23 cellular contexts compared by ENCODE assay signal in the genomic region with DNA sequence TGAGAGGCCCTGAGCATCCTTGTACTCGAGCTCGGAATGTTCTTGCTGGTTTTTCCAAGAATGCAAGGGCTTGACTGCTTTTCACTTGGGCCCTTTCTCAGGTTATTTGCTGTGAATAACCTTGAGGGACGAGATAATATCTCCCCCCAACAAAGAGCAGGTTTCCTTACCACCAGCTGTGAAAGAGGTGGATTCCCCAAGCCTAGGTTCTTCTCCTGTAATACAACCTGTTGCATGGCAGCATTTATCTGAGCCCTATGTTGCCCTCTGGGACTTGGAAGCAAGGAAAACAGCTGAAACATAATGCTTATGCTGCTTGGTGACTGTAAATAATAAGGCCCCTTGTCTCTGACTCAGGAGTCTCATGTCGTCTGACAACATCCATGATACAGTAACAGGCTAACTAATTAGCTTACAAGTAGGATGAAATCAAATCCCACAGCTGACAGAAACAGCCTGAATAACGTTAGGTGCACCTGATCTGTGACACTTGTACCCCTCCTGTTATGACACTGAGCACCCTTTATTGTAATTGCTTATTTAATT. TPM values are rescaled to one million over a fixed set of nuclear protein-coding genes. Genes with fewer than 3 reads are reported as not detected.
DNase-seq lines count a peak whose midpoint lies in the region; ATAC-seq, FAIRE-seq and TF ChIP-seq lines count a peak whose summit lies in the region.
"Had no signal": no experiment of that assay in that cellular context is flagged by ENCODE, and none has a peak within 500 bp of the region (broad histone marks: within the 10 kb centered on the region; RNA-seq: fewer than 3 reads in every experiment).

No MANE protein-coding gene starts in this region.

- TF ChIP-seq EP300 in HepG2 (IDR thresholded peaks at IDR 0.05; ENCODE audit: low read depth in 2 of 2, low read length in 2 of 2) (no peak), HepG2 (CRISPR knock-in tag; IDR thresholded peaks at IDR 0.05; ENCODE audit: borderline replicate concordance) (no peak)

- no peak for ATAC-seq in HepG2
- ATAC-seq in right lobe of liver: no peak
- no peak for ATAC-seq in GM19328 (IDR thresholded peaks at IDR 0.05; ENCODE audit: unreplicated experiment)
- ATAC-seq: A549; CD8-positive, alpha-beta T cell; SK-N-SH treated with all-trans-retinoic acid at 6 μM for 48 hours; T-cell had no signal

- H3K4me3 ChIP-seq in HepG2 (replicated peaks in 1 of 3; ENCODE audit: insufficient read depth in 1 of 3, low read depth in 2 of 3, low read length in 3 of 3) (no peak overlapping the region), right lobe of liver (no peak overlapping the region), esophagus squamous epithelium (no peak overlapping the region), MG63 (no peak overlapping the region)
- H3K4me3 ChIP-seq: A549, GM23248, HAP-1 had no signal

- CTCF ChIA-PET in HepG2 (lab: Yijun Ruan, JAX; ENCODE audit: low intra/inter-chr PET ratio, low total read pairs): no interaction called here

- DNase-seq in HepG2 (ENCODE audit: low spot score): no peak
- DNase-seq in right lobe of liver: no peak
- peak; percentile 29 for DNase-seq in SK-MEL-5 (ENCODE audit: low read depth, low spot score)
- no peak for DNase-seq in esophagus squamous epithelium (lab: John Stamatoyannopoulos, UW)
- DNase-seq in MG63: no peak
- DNase-seq: Calu3; CD8-positive, alpha-beta T cell; GM23248; Kasumi-1; NCI-H1092 treated with DMSO at 0.1 percent for 48 hours; NCI-H1694 treated with DMSO at 0.1 percent for 48 hours; NCI-H2107; NCI-H526; OCI-M1; Right ventricle myocardium superior; T-cell had no signal

- in situ Hi-C loops in HepG2 (cut with HindIII; ENCODE audit: extremely low pct_ligation_motif_present, low pct_unique_long_range_greater_than_20kb): loop anchor here (25.0 kb wide), 1 partner anchor 464 kb away; no protein-coding TSS in a partner anchor
- in situ Hi-C loops in SK-MEL-5 (cut with HindIII; ENCODE audit: low pct_unique_long_range_greater_than_20kb, low sequenced_read_pairs): no loop called here

- intact Hi-C loops in HepG2 (cut with micrococcal nuclease; ENCODE audit: unreplicated experiment) (loop anchor here (10.0 kb wide), 1 partner anchor 172 kb away; no protein-coding TSS in a partner anchor), right lobe of liver (cut with DNase I) (loop anchor here in 1 of 2 donors (10.0 kb wide), 1 partner anchor 242 kb away; no protein-coding TSS in a partner anchor), esophagus squamous epithelium (cut with DNase I) (loop anchor here (10.0 kb wide), 3 partner anchors 72 to 342 kb away; a partner anchor contains a TSS)

- no peaks in the 10 kb centered on the region for H4K20me1 ChIP-seq in HepG2 (ENCODE audit: insufficient read depth, low read length)

- no peak overlapping the region for H3K4me2 ChIP-seq in HepG2 (ENCODE audit: low read depth, low read length)
- H3K4me2 ChIP-seq: A549 had no signal

- TF ChIP-seq RAD21 in HepG2 (CRISPR knock-in tag; IDR thresholded peaks at IDR 0.05): no peak

- POLR2A ChIA-PET in HepG2 (lab: Yijun Ruan, JAX): no interaction called here

- no peaks in the 10 kb centered on the region for H3K36me3 ChIP-seq in HepG2 (replicated peaks in 1 of 2; ENCODE audit: control insufficient read depth in 1 of 2, insufficient read depth in 2 of 2, low read length in 2 of 2)
- no peaks in the 10 kb centered on the region for H3K36me3 ChIP-seq in right lobe of liver
- H3K36me3 ChIP-seq in KOPT-K1 (ENCODE audit: insufficient read depth, low read length): no peaks in the 10 kb centered on the region
- no peaks in the 10 kb centered on the region for H3K36me3 ChIP-seq in esophagus squamous epithelium
- no peaks in the 10 kb centered on the region for H3K36me3 ChIP-seq in MG63
- H3K36me3 ChIP-seq: HAP-1 had no signal

- no TSS peak for BruUV-seq in HepG2 (replicated peaks; lab: Mats Ljungman, UMichigan)

- peak overlapping the region; percentile 11 for H2AFZ ChIP-seq in HepG2 (ENCODE audit: low read length)
- H2AFZ ChIP-seq: GM23248 had no signal

- WGBS in HepG2 (ENCODE audit: low lambda C conversion rate): 57% methylated on average over 5 of the region's 5 CpGs
- WGBS in right lobe of liver (ENCODE audit: insufficient coverage, low coverage, low lambda C conversion rate, missing lambda C conversion rate): 56% methylated on average over 5 of the region's 5 CpGs
- WGBS in esophagus squamous epithelium, 2 donors: 80 to 82% methylated on average over 5 of the region's 5 CpGs

- no peak for FAIRE-seq in HepG2 (lab: Jason Lieb, UNC)
- FAIRE-seq: A549, HTR-8/SVneo had no signal

- H3K9ac ChIP-seq in HepG2 (ENCODE audit: insufficient read depth, low read depth, low read length): no peak overlapping the region
- H3K9ac ChIP-seq: GM23248 had no signal

- TF ChIP-seq CTCF in HepG2 (CRISPR knock-in tag; IDR thresholded peaks at IDR 0.05) (no peak), right lobe of liver (IDR thresholded peaks at IDR 0.05) (no peak), esophagus squamous epithelium (IDR thresholded peaks at IDR 0.05) (no peak)

- no peaks in the 10 kb centered on the region for H3K79me2 ChIP-seq in HepG2 (ENCODE audit: insufficient read depth, low read length)

- no peaks in the 10 kb centered on the region for H3K9me3 ChIP-seq in HepG2 (ENCODE audit: low read length)
- no peaks in the 10 kb centered on the region for H3K9me3 ChIP-seq in right lobe of liver
- H3K9me3 ChIP-seq in KOPT-K1 (ENCODE audit: insufficient read depth, low read length, poor library complexity, severe bottlenecking): no peaks in the 10 kb centered on the region
- no peaks in the 10 kb centered on the region for H3K9me3 ChIP-seq in esophagus squamous epithelium
- no peaks in the 10 kb centered on the region for H3K9me3 ChIP-seq in MG63
- H3K9me3 ChIP-seq: A549, HAP-1 had no signal

- H3K27ac ChIP-seq in HepG2 (ENCODE audit: extremely low read length, insufficient read depth, low read length) (no peak overlapping the region), right lobe of liver (no peak overlapping the region), KOPT-K1 (ENCODE audit: low read depth, low read length, poor library complexity, severe bottlenecking) (peak overlapping the region; percentile 98), esophagus squamous epithelium (peak overlapping the region in 2 of 4 donors; percentile 26 to 91)
- H3K27ac ChIP-seq: A549, GM23248, HL-60 had no signal

- TF ChIP-seq POLR2A in HepG2 (IDR thresholded peaks at IDR 0.05; ENCODE audit: insufficient read depth in 1 of 2, low read depth in 2 of 2, low read length in 2 of 2): no peak
- TF ChIP-seq POLR2A in right lobe of liver (IDR thresholded peaks at IDR 0.05): no peak
- TF ChIP-seq POLR2A in esophagus squamous epithelium (IDR thresholded peaks at IDR 0.05): no peak

- H3K4me1 ChIP-seq in HepG2 (ENCODE audit: insufficient read depth, low read length): peaks cover 61% of the 10 kb centered on the region
- peaks cover 0 to 8% (median 0%) of the 10 kb centered on the region in 4 donors for H3K4me1 ChIP-seq in right lobe of liver
- H3K4me1 ChIP-seq in esophagus squamous epithelium: peaks cover 34 to 97% (median 37%) of the 10 kb centered on the region in 3 donors
- H3K4me1 ChIP-seq: A549 had no signal

- H3K27me3 ChIP-seq in HepG2 (ENCODE audit: control insufficient read depth in 1 of 2, insufficient read depth in 2 of 2, low read length in 2 of 2) (no peaks in the 10 kb centered on the region), right lobe of liver (no peaks in the 10 kb centered on the region), esophagus squamous epithelium (no peaks in the 10 kb centered on the region), MG63 (no peaks in the 10 kb centered on the region)

TF ChIP-seq in HepG2, 621 proteins besides CTCF, POLR2A, EP300 and RAD21:
- no peak for TF ChIP-seq GTF3A (CRISPR knock-in tag; conservative IDR thresholded peaks at IDR 0.05)

RNA-seq across cellular contexts. Expression of a gene that starts 43.6 kb away (rescaled TPM):
- 1.9 and 3.0 TPM in 2 replicates for total RNA-seq in HepG2 (2016; rRNA removed; fragmentation: Illumina TruSeq; extraction: Trizol)
- total RNA-seq in HepG2 (2016; cell fraction: cytosol; rRNA removed; fragmentation: Illumina TruSeq; extraction: Trizol; ENCODE audit: low read depth): 0.26 and 0.40 TPM in 2 replicates
- total RNA-seq in HepG2 (2016; cell fraction: insoluble cytoplasmic fraction; rRNA removed; fragmentation: Illumina TruSeq; extraction: Trizol): 2.2 and 2.8 TPM in 2 replicates
- 0.86 and 1.1 TPM in 2 replicates for total RNA-seq in HepG2 (2016; cell fraction: membrane; rRNA removed; fragmentation: Illumina TruSeq; extraction: Trizol)
- total RNA-seq in HepG2 (2016; cell fraction: nucleus; rRNA removed; fragmentation: Illumina TruSeq; extraction: Trizol): 2.0 and 4.1 TPM in 2 replicates
- 1.8 and 2.7 TPM in 2 replicates for polyA plus RNA-seq in HepG2 (2011; rRNA removed)
- 1.3 and 1.6 TPM in 2 replicates for polyA plus RNA-seq in HepG2 (2011; cell fraction: cytosol; rRNA removed)
- 1.8 and 2.5 TPM in 2 replicates for polyA plus RNA-seq in HepG2 (2011; cell fraction: nucleus; rRNA removed)
- polyA plus RNA-seq in HepG2 (2012): 1.2 and 1.6 TPM in 2 replicates
- 0.16 and 0.17 TPM in 2 replicates for polyA plus RNA-seq in HepG2 (2016; cell fraction: cytosol; fragmentation: Illumina TruSeq; extraction: Trizol; ENCODE audit: low read depth)
- 2.0 and 2.2 TPM in 2 replicates for polyA plus RNA-seq in HepG2 (2016; cell fraction: insoluble cytoplasmic fraction; fragmentation: Illumina TruSeq; extraction: Trizol; ENCODE audit: low read depth)
- polyA plus RNA-seq in HepG2 (2016; cell fraction: membrane; fragmentation: Illumina TruSeq; extraction: Trizol; ENCODE audit: low read depth): 0.30 and 0.35 TPM in 2 replicates
- 3.2 and 3.5 TPM in 2 replicates for polyA plus RNA-seq in HepG2 (2016; cell fraction: nucleus; fragmentation: Illumina TruSeq; extraction: Trizol; ENCODE audit: insufficient read depth, low read depth)
- 3.5 and 3.8 TPM in 2 replicates for polyA minus RNA-seq in HepG2 (2011; rRNA and poly(A)+ RNA removed; ENCODE audit: low replicate concordance)
- polyA minus RNA-seq in HepG2 (2011; cell fraction: cytosol; rRNA and poly(A)+ RNA removed): 1.2 and 1.4 TPM in 2 replicates
- polyA minus RNA-seq in HepG2 (2011; cell fraction: nucleus; rRNA and poly(A)+ RNA removed): 3.1 and 4.5 TPM in 2 replicates
- 1 to 10 TPM; 2.6 to 7.5 (median 4.8) TPM for total RNA-seq in right lobe of liver
- total RNA-seq in SK-MEL-5 (2014; rRNA removed; shearing (Covaris generic)): 4.8 and 5.0 TPM in 2 replicates
- polyA plus RNA-seq in SK-MEL-5 (2015; cell fraction: cytosol; rRNA removed): 2.6 and 3.1 TPM in 2 replicates
- polyA plus RNA-seq in SK-MEL-5 (2015; cell fraction: nucleus; rRNA removed): 10.5 and 13.1 TPM in 2 replicates
- total RNA-seq in esophagus squamous epithelium: 10 to 100 TPM in 3 of 4 donors, 1 to 10 TPM in 1; 8.1 to 24.7 (median 14.9) TPM
- total RNA-seq in MG63 (2014; rRNA removed; shearing (Covaris generic); ENCODE audit: low replicate concordance): 2.0 and 3.0 TPM in 2 replicates
